Comparison of ENCODE assay signal across 8 cellular contexts in the genomic region with DNA sequence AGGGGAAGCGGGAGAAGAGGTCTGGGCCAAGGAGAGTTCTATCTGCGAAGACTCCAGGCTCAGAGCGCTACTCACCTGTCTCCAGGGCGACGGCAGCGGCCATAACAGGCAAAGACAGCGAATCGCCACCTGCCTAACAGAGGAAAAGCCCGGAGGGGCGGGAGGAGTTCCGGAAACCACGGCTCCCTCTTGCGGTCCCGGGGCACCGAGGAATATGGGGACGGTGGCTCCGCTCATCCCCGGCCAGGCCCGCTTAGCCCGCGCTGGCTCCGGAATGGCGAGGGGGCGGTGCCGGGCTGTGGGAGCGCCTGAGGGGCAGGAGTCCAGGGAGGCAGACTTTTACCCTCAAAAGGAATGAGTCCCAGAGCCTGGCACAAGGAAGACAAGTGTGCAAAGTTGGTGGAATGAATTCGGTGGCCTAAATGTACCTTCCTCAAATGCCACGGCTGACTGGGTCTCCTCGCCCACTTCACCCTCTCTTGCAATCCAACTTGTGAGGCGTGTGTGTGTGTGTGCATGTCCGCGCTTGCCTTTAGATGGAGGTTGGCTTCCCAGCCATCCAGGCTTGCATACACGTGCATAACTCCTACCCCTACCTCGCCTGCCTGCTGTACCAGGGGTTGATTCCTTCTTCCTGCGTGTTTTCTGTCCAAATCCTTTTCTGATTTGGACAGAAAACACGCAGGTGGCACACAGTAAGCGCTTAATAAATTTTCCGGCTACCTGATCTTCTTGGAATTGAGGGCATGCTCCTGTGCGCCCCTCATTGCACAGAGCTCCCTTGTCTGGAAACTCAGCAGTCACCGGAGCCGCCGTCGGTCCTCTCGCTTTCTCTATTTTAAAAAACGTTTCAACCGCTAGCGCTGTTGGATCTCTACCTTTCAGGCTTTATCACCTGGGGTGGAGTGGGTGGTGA. TPM values are rescaled to one million over a fixed set of nuclear protein-coding genes. Genes with fewer than 3 reads are reported as not detected.
DNase-seq lines count a peak whose midpoint lies in the region; ATAC-seq, FAIRE-seq and TF ChIP-seq lines count a peak whose summit lies in the region.

No MANE protein-coding gene starts in this region.

- H3K27ac ChIP-seq in RWPE1 (peak overlapping the region; percentile 95), small intestine (ENCODE audit: low read depth in 1 of 2, low read length in 1 of 2) (no peak overlapping the region)

- CTCF ChIA-PET in RWPE1 (lab: Yijun Ruan, JAX): no interaction called here

- peak overlapping the region; percentile 84 for H3K4me3 Mint-ChIP-seq in T-helper 2 cell treated with Interferon-gamma antibody and Interleukin-4, amounts not matched to agents 5 μg/mL and 100 μg/mL, for 36 hours

- no peaks in the 10 kb centered on the region for H3K27me3 ChIP-seq in small intestine (ENCODE audit: control insufficient read depth in 2 of 2, insufficient read depth in 2 of 2, low read length in 2 of 2)

- peaks cover 7% of the 10 kb centered on the region for H3K36me3 Mint-ChIP-seq in T-helper 2 cell treated with Interferon-gamma antibody and Interleukin-4, amounts not matched to agents 5 μg/mL and 100 μg/mL, for 36 hours (ENCODE audit: low read depth)

- TF ChIP-seq CTCF in RWPE1 (conservative IDR thresholded peaks at IDR 0.05; ENCODE audit: low read depth): peak; percentile 44

- no peak for FAIRE-seq in small intestine (lab: Jason Lieb, UNC)

- DNase-seq in T-helper 2 cell treated with Interferon-gamma antibody and Interleukin-4, amounts not matched to agents 5 μg/mL and 100 μg/mL, for 36 hours (ENCODE audit: low spot score): no peak
- no peak for DNase-seq in T-helper 2 cell
- peak; percentile 74 for DNase-seq in RWPE1 (ENCODE audit: low spot score)
- peak; percentile 27 for DNase-seq in glomerular visceral epithelial cell (ENCODE audit: extremely low spot score)
- DNase-seq in small intestine: peak; percentile 64
- DNase-seq in OCI-M1 (lab: John Stamatoyannopoulos, UW): no peak

- H3K4me1 ChIP-seq in small intestine (ENCODE audit: control insufficient read depth in 2 of 2, insufficient read depth in 1 of 2, low read depth in 1 of 2, low read length in 1 of 2): peaks cover 0 to 6% of the 10 kb centered on the region in 2 donors

- H3K4me1 Mint-ChIP-seq in T-helper 2 cell treated with Interferon-gamma antibody and Interleukin-4, amounts not matched to agents 5 μg/mL and 100 μg/mL, for 36 hours (ENCODE audit: low read depth): peaks cover 52% of the 10 kb centered on the region

- no peak overlapping the region for H3K27ac Mint-ChIP-seq in T-helper 2 cell treated with Interferon-gamma antibody and Interleukin-4, amounts not matched to agents 5 μg/mL and 100 μg/mL, for 36 hours

- no peak for ATAC-seq in GM18520 (IDR thresholded peaks at IDR 0.05; ENCODE audit: unreplicated experiment)
- ATAC-seq in GM18867 (IDR thresholded peaks at IDR 0.05; ENCODE audit: unreplicated experiment): no peak

- POLR2A ChIA-PET in RWPE1 (lab: Yijun Ruan, JAX; ENCODE audit: low non-redundant PET): no interaction called here

- no peaks in the 10 kb centered on the region for H3K9me3 Mint-ChIP-seq in T-helper 2 cell treated with Interferon-gamma antibody and Interleukin-4, amounts not matched to agents 5 μg/mL and 100 μg/mL, for 36 hours

- H3K4me3 ChIP-seq in small intestine (ENCODE audit: low read depth in 1 of 2, low read length in 2 of 2): peak overlapping the region in 1 of 2 donors; percentile 28

- H3K9me3 ChIP-seq in small intestine (ENCODE audit: control insufficient read depth, low read depth): no peaks in the 10 kb centered on the region

- H3K27me3 Mint-ChIP-seq in T-helper 2 cell treated with Interferon-gamma antibody and Interleukin-4, amounts not matched to agents 5 μg/mL and 100 μg/mL, for 36 hours (ENCODE audit: low read depth): peaks cover 38% of the 10 kb centered on the region

- 12 to 29% (median 12%) methylated on average over 47 of the region's 47 CpGs for WGBS in small intestine, 3 donors

- H3K36me3 ChIP-seq in small intestine (ENCODE audit: control insufficient read depth in 2 of 2, insufficient read depth in 2 of 2, low read length in 2 of 2): no peaks in the 10 kb centered on the region

RNA-seq across cellular contexts. Expression of gene C17orf100, which starts 3.5 kb away (rescaled TPM):
- 1 to 10 TPM; 2.6 to 4.7 (median 4.3) TPM for polyA plus RNA-seq in small intestine

RNA-seq across cellular contexts. Expression of gene MED31, which starts 3.7 kb away (rescaled TPM):
- polyA plus RNA-seq in small intestine: 10 to 100 TPM in 1 of 3 donors, 1 to 10 TPM in 2; 7.6 to 13.1 (median 7.6) TPM

RNA-seq across cellular contexts. Expression of gene TXNDC17, which starts 14.2 kb away (rescaled TPM):
- 100 to 1,000 TPM; 287 to 647 (median 357) TPM for polyA plus RNA-seq in small intestine

RNA-seq across cellular contexts. Expression of gene KIAA0753, which starts 14.6 kb away (rescaled TPM):
- polyA plus RNA-seq in small intestine: 1 to 10 TPM; 3.2 to 6.0 (median 5.5) TPM

RNA-seq across cellular contexts. Expression of gene SLC13A5, which starts 58.1 kb away (rescaled TPM):
- under 1 TPM in 1 of 3 donors, not detected in 2; 0.10 TPM for polyA plus RNA-seq in small intestine

Comparison
In these comparisons a context has a peak if more than half of its experiments do, and no peak if none do; other contexts are left out.
1. DNase-seq: peak in RWPE1 (single experiment), glomerular visceral epithelial cell (single experiment) and small intestine (single experiment); none in T-helper 2 cell treated with Interferon-gamma antibody and Interleukin-4, amounts not matched to agents 5 μg/mL and 100 μg/mL, for 36 hours (single experiment), T-helper 2 cell (0 of 5) and OCI-M1 (single experiment).